ENCODE assay signal across 15 cellular contexts in the genomic region with DNA sequence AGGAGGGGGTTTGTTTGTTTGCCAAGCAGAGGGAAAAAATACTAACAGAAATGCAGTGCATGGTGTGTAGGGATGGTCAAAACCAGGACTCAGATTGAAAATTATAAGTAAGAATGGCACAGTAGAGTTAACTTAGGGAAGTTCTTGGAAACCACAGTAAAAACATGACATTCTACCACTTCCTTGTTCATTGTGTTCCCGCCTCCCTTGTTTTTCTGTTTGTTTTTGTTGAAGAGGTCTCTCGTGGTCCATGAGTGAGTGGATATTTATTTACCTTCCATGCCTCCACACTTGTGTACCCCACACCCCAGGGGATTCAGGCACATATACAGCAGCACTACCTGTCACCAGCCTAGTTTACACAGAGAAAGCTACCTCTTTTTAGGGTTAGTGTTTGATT.
DNase-seq lines count a peak whose midpoint lies in the region; ATAC-seq and TF ChIP-seq lines count a peak whose summit lies in the region.
"Had no signal": no experiment of that assay in that cellular context is flagged by ENCODE, and none has a peak within 500 bp of the region (broad histone marks: within the 10 kb centered on the region; RNA-seq: fewer than 3 reads in every experiment).

No MANE protein-coding gene starts in this region.

- no peaks in the 10 kb centered on the region for H3K27me3 ChIP-seq in lower lobe of right lung (ENCODE audit: low read depth)
- H3K27me3 ChIP-seq: BLaER1, body of pancreas, gastroesophageal sphincter, right lobe of liver had no signal

- H3K27me3 Mint-ChIP-seq in CD14-positive monocyte (ENCODE audit: low read depth in 3 of 3) = peaks cover 0 to 2% (median 0%) of the 10 kb centered on the region in 3 donors
- H3K27me3 Mint-ChIP-seq: naive B cell had no signal

- H3K9me3 Mint-ChIP-seq in CD14-positive monocyte = peaks cover 0 to 1% (median 0%) of the 10 kb centered on the region in 7 donors
- H3K9me3 Mint-ChIP-seq: naive B cell had no signal

- H3K36me3 ChIP-seq in lower lobe of right lung = peaks cover 11% of the 10 kb centered on the region

- H3K4me1 Mint-ChIP-seq in CD14-positive monocyte = peaks cover 25% of the 10 kb centered on the region

- H3K4me3 ChIP-seq in lower lobe of right lung = no peak overlapping the region
- H3K4me3 ChIP-seq: BLaER1, body of pancreas, gastroesophageal sphincter, right lobe of liver had no signal

- no peak for DNase-seq in CD14-positive monocyte (ENCODE audit: low spot score)
- DNase-seq in DMS53 (lab: John Stamatoyannopoulos, UW) = peak; percentile 75
- peak; percentile 47 for DNase-seq in SKM-1 (lab: John Stamatoyannopoulos, UW; ENCODE audit: unreplicated experiment)
- no peak for DNase-seq in lower lobe of right lung
- DNase-seq in stimulated activated CD4-positive, alpha-beta T cell treated with anti-CD3 and anti-CD28 coated beads, Interleukin-15, amount 100 ng/mL, for 24 hours = no peak
- no peak for DNase-seq in NCI-H1417 treated with DMSO at 0.1 percent for 48 hours (lab: John Stamatoyannopoulos, UW)
- DNase-seq: body of pancreas; effector memory CD4-positive, alpha-beta T cell; islet precursor cell; naive B cell; right lobe of liver had no signal

- intact Hi-C loops in CD14-positive monocyte (cut with micrococcal nuclease) = no loop called here
- intact Hi-C loops in lower lobe of right lung (cut with DNase I) = no loop called here

- ATAC-seq in lower lobe of right lung = peak; percentile 50 to 68
- ATAC-seq in GM21390 (IDR thresholded peaks at IDR 0.05; ENCODE audit: unreplicated experiment) = no peak
- ATAC-seq in HG03460 (IDR thresholded peaks at IDR 0.05; ENCODE audit: unreplicated experiment) = no peak
- ATAC-seq: body of pancreas, gastroesophageal sphincter had no signal

- TF ChIP-seq CTCF in CD14-positive monocyte (IDR thresholded peaks at IDR 0.05) = no peak
- no peak for TF ChIP-seq CTCF in lower lobe of right lung (IDR thresholded peaks at IDR 0.05)

- peak overlapping the region; percentile 47 to 85 for H3K4me3 Mint-ChIP-seq in CD14-positive monocyte

- peaks cover 31 to 33% of the 10 kb centered on the region in 2 donors for H3K36me3 Mint-ChIP-seq in CD14-positive monocyte

- no peak overlapping the region for H3K27ac ChIP-seq in lower lobe of right lung
- H3K27ac ChIP-seq: BLaER1, body of pancreas, gastroesophageal sphincter, right lobe of liver had no signal

- H3K27ac Mint-ChIP-seq in CD14-positive monocyte = peak overlapping the region; percentile 4 to 90 (median 53)

- peaks cover 15% of the 10 kb centered on the region for H3K4me1 ChIP-seq in lower lobe of right lung
- H3K4me1 ChIP-seq: right lobe of liver had no signal

- H3K9me3 ChIP-seq in lower lobe of right lung = no peaks in the 10 kb centered on the region
- H3K9me3 ChIP-seq: BLaER1, body of pancreas, gastroesophageal sphincter, right lobe of liver had no signal

Comparison
In these comparisons a context has a peak if more than half of its experiments do, and no peak if none do; other contexts are left out.
1. DNase-seq: peak in DMS53 (single experiment) and SKM-1 (single experiment); none in CD14-positive monocyte (single experiment), lower lobe of right lung (single experiment), stimulated activated CD4-positive, alpha-beta T cell treated with anti-CD3 and anti-CD28 coated beads, Interleukin-15, amount 100 ng/mL, for 24 hours (single experiment) and NCI-H1417 treated with DMSO at 0.1 percent for 48 hours (single experiment).
2. ATAC-seq: peak in lower lobe of right lung (2 of 2); none in GM21390 (single experiment) and HG03460 (single experiment).